8 cellular contexts compared by ENCODE assay signal in genomic region chr1:86502125-86502646, GRCh38. TPM values are rescaled to one million over a fixed set of nuclear protein-coding genes. Genes with fewer than 3 reads are reported as not detected.
DNase-seq lines count a peak whose midpoint lies in the region; ATAC-seq, FAIRE-seq and TF ChIP-seq lines count a peak whose summit lies in the region.
"Not testable (repeated sequence)": the region's sequence is repeated elsewhere in the genome, so short reads cannot be mapped to it uniquely, and the experiment has no call there.

No MANE protein-coding gene starts in this region.

- peaks cover 16% of the 10 kb centered on the region for H3K4me1 ChIP-seq in PC-3 (ENCODE audit: insufficient read depth, low read length)
- not testable (repeated sequence) for H3K4me1 ChIP-seq in endothelial cell of umbilical vein (ENCODE audit: control insufficient read depth, extremely low read depth, insufficient read depth, low read length)

- peak overlapping the region; percentile 88 for H2AFZ ChIP-seq in PC-3 (ENCODE audit: low read length)
- H2AFZ ChIP-seq in endothelial cell of umbilical vein (ENCODE audit: low read depth, low read length): not testable (repeated sequence)

- not testable (repeated sequence) for H3K36me3 ChIP-seq in PC-3 (ENCODE audit: low read depth, low read length); endothelial cell of umbilical vein (ENCODE audit: control insufficient read depth in 2 of 2, extremely low read depth in 1 of 2, insufficient read depth in 2 of 2, low read length in 2 of 2)

- not testable (repeated sequence) for BruUV-seq in PC-3 (replicated peaks; lab: Mats Ljungman, UMichigan); endothelial cell of umbilical vein (replicated peaks; lab: Mats Ljungman, UMichigan)

- CTCF ChIA-PET in PC-3 (lab: Charles Lee): interaction anchor here (0.5 to 1.6 kb wide), 2 partner anchors 57 to 122 kb away, joined by 7 to 8 read pairs; no protein-coding TSS in a partner anchor
- CTCF ChIA-PET in endothelial cell of umbilical vein (lab: Charles Lee): interaction anchor here (0.6 to 9.9 kb wide), 12 partner anchors 13 to 240 kb away, joined by 3 to 85 read pairs (median 3); partner anchors contain the start of gene ODF2L

- peak overlapping the region; percentile 82 for H3K4me2 ChIP-seq in PC-3 (ENCODE audit: low read length)
- peak overlapping the region; percentile 39 for H3K4me2 ChIP-seq in endothelial cell of umbilical vein (ENCODE audit: insufficient read depth, low read length)

- H3K79me2 ChIP-seq in PC-3 (ENCODE audit: low read length); endothelial cell of umbilical vein (ENCODE audit: control insufficient read depth, insufficient read depth, low read length): not testable (repeated sequence)

- H3K9me2 ChIP-seq in PC-3 (replicated peaks; ENCODE audit: low read length): not testable (repeated sequence)

- H3F3A ChIP-seq in PC-3 (ENCODE audit: low read length, unreplicated experiment): not testable (repeated sequence)

- H3K4me1 Mint-ChIP-seq in activated T-cell treated with anti-CD3 and anti-CD28 coated beads, Interleukin-2, amount 50 U/mL, for 72 hours (ENCODE audit: low read depth): peaks cover 14% of the 10 kb centered on the region

- DNase-seq in DMS53 treated with DMSO at 0.1 percent for 48 hours (lab: John Stamatoyannopoulos, UW; ENCODE audit: unreplicated experiment) (peak; percentile 78), PC-3 (peak; percentile 74), endothelial cell of umbilical vein (ENCODE audit: low read depth, low spot score) (peak; percentile 29), lung microvascular endothelial cell (ENCODE audit: low read depth in 2 of 2) (peak; percentile 41 to 43)
- DNase-seq in activated T-cell treated with anti-CD3 and anti-CD28 coated beads, Interleukin-2, amount 50 U/mL, for 72 hours: peak; percentile 19 to 38
- DNase-seq in stimulated activated CD8-positive, alpha-beta memory T cell treated with anti-CD3 and anti-CD28 coated beads, Interleukin-4, amount 100 ng/mL, for 24 hours (ENCODE audit: low read depth): peak; percentile 7

- TF ChIP-seq CTCF in PC-3 (conservative IDR thresholded peaks at IDR 0.05; ENCODE audit: low read depth, low read length) (peak; percentile 59), endothelial cell of umbilical vein (IDR thresholded peaks at IDR 0.05; ENCODE audit: extremely low read depth in 1 of 2, insufficient read depth in 1 of 2, low read depth in 1 of 2, low read length in 2 of 2) (peak; percentile 27 to 29)

- not testable (repeated sequence) for H4K20me1 ChIP-seq in PC-3 (ENCODE audit: low read length); endothelial cell of umbilical vein (replicated peaks; ENCODE audit: control insufficient read depth, extremely low read depth, insufficient read depth, low read length)

- ATAC-seq in GM21367 (IDR thresholded peaks at IDR 0.05; ENCODE audit: unreplicated experiment): peak; percentile 69
- ATAC-seq in HG03460 (IDR thresholded peaks at IDR 0.05; ENCODE audit: unreplicated experiment): peak; percentile 73
- ATAC-seq in PC-3: peak; percentile 79
- ATAC-seq in activated T-cell treated with anti-CD3 and anti-CD28 coated beads, Interleukin-2, amount 50 U/mL, for 72 hours (replicated peaks in 1 of 2): peak; percentile 83 to 85

- not testable (repeated sequence) for H3K36me3 Mint-ChIP-seq in activated T-cell treated with anti-CD3 and anti-CD28 coated beads, Interleukin-2, amount 50 U/mL, for 72 hours (ENCODE audit: insufficient read depth in 2 of 2)

- H3K4me3 Mint-ChIP-seq in activated T-cell treated with anti-CD3 and anti-CD28 coated beads, Interleukin-2, amount 50 U/mL, for 72 hours: peak overlapping the region; percentile 85 to 94

- H3K27ac ChIP-seq in PC-3 (ENCODE audit: low read length); endothelial cell of umbilical vein (ENCODE audit: insufficient read depth, low read depth, low read length): not testable (repeated sequence)

- dilution Hi-C loops in endothelial cell of umbilical vein (cut with MboI; ENCODE audit: extremely low pct_ligation_motif_present, low sequenced_read_pairs): not testable (repeated sequence)

- H3K9me1 ChIP-seq in endothelial cell of umbilical vein (replicated peaks; ENCODE audit: control insufficient read depth, extremely low read depth, insufficient read depth, low read length): not testable (repeated sequence)

- not testable (repeated sequence) for H3K9me3 ChIP-seq in PC-3 (ENCODE audit: low read length); endothelial cell of umbilical vein (replicated peaks; ENCODE audit: control insufficient read depth, insufficient read depth, low read length)

- intact Hi-C loops in PC-3 (cut with micrococcal nuclease) (loop anchor here (1.0 to 10.0 kb wide), 5 partner anchors 68 to 240 kb away; no protein-coding TSS in a partner anchor), endothelial cell of umbilical vein (cut with micrococcal nuclease) (loop anchor here (1.0 to 5.0 kb wide), 2 partner anchors 105 to 122 kb away; partner anchors contain the start of gene ODF2L)

- H3K27me3 Mint-ChIP-seq in activated T-cell treated with anti-CD3 and anti-CD28 coated beads, Interleukin-2, amount 50 U/mL, for 72 hours (ENCODE audit: low read depth): peaks cover 14% of the 10 kb centered on the region

- H3K4me3 ChIP-seq in PC-3 (ENCODE audit: low read length): peak overlapping the region; percentile 68
- H3K4me3 ChIP-seq in endothelial cell of umbilical vein (replicated peaks in 1 of 3; ENCODE audit: insufficient read depth in 1 of 3, low read depth in 1 of 3, low read length in 3 of 3): peak overlapping the region in 1 of 3 experiments; percentile 13

- not testable (repeated sequence) for H3K9me3 Mint-ChIP-seq in activated T-cell treated with anti-CD3 and anti-CD28 coated beads, Interleukin-2, amount 50 U/mL, for 72 hours

- H3K9ac ChIP-seq in PC-3 (ENCODE audit: low read length): peak overlapping the region; percentile 13; the same call in 1 of the 2 replicates
- not testable (repeated sequence) for H3K9ac ChIP-seq in endothelial cell of umbilical vein (replicated peaks; ENCODE audit: extremely low read depth, insufficient read depth, low read length)

- TF ChIP-seq POLR2A in endothelial cell of umbilical vein (IDR thresholded peaks at IDR 0.05; ENCODE audit: low read depth, low read length): not testable (repeated sequence)

- peak; percentile 31 for FAIRE-seq in endothelial cell of umbilical vein (lab: Jason Lieb, UNC)

- H3K27ac Mint-ChIP-seq in activated T-cell treated with anti-CD3 and anti-CD28 coated beads, Interleukin-2, amount 50 U/mL, for 72 hours: not testable (repeated sequence)

- POLR2A ChIA-PET in PC-3 (lab: Charles Lee; ENCODE audit: unreplicated experiment): not testable (repeated sequence)
- POLR2A ChIA-PET in endothelial cell of umbilical vein (lab: Charles Lee): interaction anchor here (0.6 kb wide), 1 partner anchor 180 kb away, joined by 4 read pairs; no protein-coding TSS in a partner anchor

- not testable (repeated sequence) for H3K27me3 ChIP-seq in PC-3 (ENCODE audit: low read length); endothelial cell of umbilical vein (ENCODE audit: control insufficient read depth in 2 of 2, insufficient read depth in 2 of 2, low read length in 2 of 2)

RNA-seq across cellular contexts. Expression of gene CLCA1, which starts 33.5 kb away (rescaled TPM):
- total RNA-seq in PC-3 (2014; rRNA removed) (not detected in 2 replicates), endothelial cell of umbilical vein (not detected in 2 replicates), lung microvascular endothelial cell (not detected in 2 replicates)
- not detected for total RNA-seq in activated T-cell treated with anti-CD3 and anti-CD28 coated beads, Interleukin-2, amount 50 U/mL, for 72 hours
- not detected in 2 replicates for polyA plus RNA-seq in endothelial cell of umbilical vein
- not detected in 2 replicates for polyA plus RNA-seq in endothelial cell of umbilical vein (2011; cell fraction: cytosol; rRNA removed)
- polyA plus RNA-seq in endothelial cell of umbilical vein (2011; cell fraction: nucleus; rRNA removed): not detected in 2 replicates
- polyA plus RNA-seq in endothelial cell of umbilical vein (2012): not detected in 2 replicates
- not detected in 2 replicates for polyA minus RNA-seq in endothelial cell of umbilical vein
- polyA minus RNA-seq in endothelial cell of umbilical vein (2011; cell fraction: cytosol; rRNA and poly(A)+ RNA removed): not detected
- not detected in 2 replicates for polyA minus RNA-seq in endothelial cell of umbilical vein (2011; cell fraction: nucleus; rRNA and poly(A)+ RNA removed)

RNA-seq across cellular contexts. Expression of gene CLCA4, which starts 44.7 kb away (rescaled TPM):
- not detected in 2 replicates for total RNA-seq in PC-3 (2014; rRNA removed)
- not detected for total RNA-seq in activated T-cell treated with anti-CD3 and anti-CD28 coated beads, Interleukin-2, amount 50 U/mL, for 72 hours
- total RNA-seq in endothelial cell of umbilical vein: not detected in 2 replicates
- polyA plus RNA-seq in endothelial cell of umbilical vein: not detected in 2 replicates
- polyA plus RNA-seq in endothelial cell of umbilical vein (2011; cell fraction: cytosol; rRNA removed): not detected in 2 replicates
- not detected in 2 replicates for polyA plus RNA-seq in endothelial cell of umbilical vein (2011; cell fraction: nucleus; rRNA removed)
- not detected in 2 replicates for polyA plus RNA-seq in endothelial cell of umbilical vein (2012)
- polyA minus RNA-seq in endothelial cell of umbilical vein: not detected in 2 replicates
- not detected for polyA minus RNA-seq in endothelial cell of umbilical vein (2011; cell fraction: cytosol; rRNA and poly(A)+ RNA removed)
- not detected in 2 replicates for polyA minus RNA-seq in endothelial cell of umbilical vein (2011; cell fraction: nucleus; rRNA and poly(A)+ RNA removed)
- total RNA-seq in lung microvascular endothelial cell: not detected in 2 replicates

Comparison
In these comparisons a context has a peak if more than half of its experiments do, and no peak if none do; other contexts are left out.
1. DNase-seq: peak in every context shown above with its lines; median percentile 78 in DMS53 treated with DMSO at 0.1 percent for 48 hours; 74 in PC-3; 42 in lung microvascular endothelial cell; 29 in endothelial cell of umbilical vein; 28 in activated T-cell treated with anti-CD3 and anti-CD28 coated beads, Interleukin-2, amount 50 U/mL, for 72 hours; 7 in stimulated activated CD8-positive, alpha-beta memory T cell treated with anti-CD3 and anti-CD28 coated beads, Interleukin-4, amount 100 ng/mL, for 24 hours.